In the genomic region with DNA sequence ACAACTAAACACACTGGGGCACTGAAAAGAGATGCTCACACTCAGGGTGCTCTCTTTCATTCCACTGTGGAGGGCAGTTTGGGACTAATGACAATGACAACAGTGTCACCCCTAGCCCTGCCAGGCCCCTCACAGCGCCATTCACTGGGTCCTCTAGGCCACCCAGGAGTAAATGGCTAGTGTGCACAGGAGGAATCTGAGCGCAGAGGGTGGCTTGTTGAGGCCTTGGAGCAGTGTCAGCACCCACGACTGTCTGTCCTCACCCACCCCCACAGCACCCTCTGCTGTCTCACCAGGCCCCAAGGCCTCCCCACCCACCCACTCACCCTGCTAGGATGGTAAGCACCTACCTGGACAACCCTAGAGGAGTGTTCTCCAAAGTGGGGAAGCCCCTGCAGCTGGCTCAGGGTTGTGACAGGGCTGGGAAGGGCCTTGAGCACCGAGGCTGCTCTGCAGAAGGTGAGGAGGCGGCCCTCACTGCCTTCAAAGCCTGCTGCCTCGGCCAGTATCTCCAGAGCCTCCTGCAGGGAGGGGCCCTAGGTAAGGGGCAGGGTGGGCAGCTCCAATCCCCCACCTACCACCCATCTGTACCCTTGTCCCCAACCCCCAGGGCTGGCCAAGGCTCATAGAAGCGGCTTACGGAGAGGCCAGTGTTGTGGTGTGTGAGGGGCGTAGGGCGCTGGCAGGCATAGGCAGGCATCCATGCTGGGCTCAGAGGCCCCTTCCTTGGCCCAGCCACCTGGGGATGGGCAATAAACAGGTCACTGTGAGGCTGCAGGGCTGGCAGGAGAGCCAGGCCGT, we compare ENCODE assay signal across 1 cellular context.
TF ChIP-seq lines count a peak whose summit lies in the region.

No MANE protein-coding gene starts in this region.

TF ChIP-seq in HEK293, 187 proteins besides CTCF, POLR2A, EP300 and RAD21 (continued from another document):
- TF ChIP-seq, protein P1, sequence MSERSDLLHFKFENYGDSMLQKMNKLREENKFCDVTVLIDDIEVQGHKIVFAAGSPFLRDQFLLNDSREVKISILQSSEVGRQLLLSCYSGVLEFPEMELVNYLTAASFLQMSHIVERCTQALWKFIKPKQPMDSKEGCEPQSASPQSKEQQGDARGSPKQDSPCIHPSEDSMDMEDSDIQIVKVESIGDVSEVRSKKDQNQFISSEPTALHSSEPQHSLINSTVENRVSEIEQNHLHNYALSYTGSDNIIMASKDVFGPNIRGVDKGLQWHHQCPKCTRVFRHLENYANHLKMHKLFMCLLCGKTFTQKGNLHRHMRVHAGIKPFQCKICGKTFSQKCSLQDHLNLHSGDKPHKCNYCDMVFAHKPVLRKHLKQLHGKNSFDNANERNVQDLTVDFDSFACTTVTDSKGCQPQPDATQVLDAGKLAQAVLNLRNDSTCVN (tag by site-specific recombination; optimal IDR thresholded peaks at IDR 0.05) = no peak
- TF ChIP-seq, protein P2, sequence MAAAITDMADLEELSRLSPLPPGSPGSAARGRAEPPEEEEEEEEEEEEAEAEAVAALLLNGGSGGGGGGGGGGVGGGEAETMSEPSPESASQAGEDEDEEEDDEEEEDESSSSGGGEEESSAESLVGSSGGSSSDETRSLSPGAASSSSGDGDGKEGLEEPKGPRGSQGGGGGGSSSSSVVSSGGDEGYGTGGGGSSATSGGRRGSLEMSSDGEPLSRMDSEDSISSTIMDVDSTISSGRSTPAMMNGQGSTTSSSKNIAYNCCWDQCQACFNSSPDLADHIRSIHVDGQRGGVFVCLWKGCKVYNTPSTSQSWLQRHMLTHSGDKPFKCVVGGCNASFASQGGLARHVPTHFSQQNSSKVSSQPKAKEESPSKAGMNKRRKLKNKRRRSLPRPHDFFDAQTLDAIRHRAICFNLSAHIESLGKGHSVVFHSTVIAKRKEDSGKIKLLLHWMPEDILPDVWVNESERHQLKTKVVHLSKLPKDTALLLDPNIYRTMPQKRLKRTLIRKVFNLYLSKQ (tag by site-specific recombination; IDR thresholded peaks at IDR 0.05; ENCODE audit: borderline replicate concordance) = no peak
- TF ChIP-seq BCL11A (tag by site-specific recombination; IDR thresholded peaks at IDR 0.05; ENCODE audit: low read depth) (no peak), ZSCAN23 (tag by site-specific recombination; IDR thresholded peaks at IDR 0.05) (no peak), SETDB1 (IDR thresholded peaks at IDR 0.05; ENCODE audit: insufficient read length, low read length) (no peak), ZFHX2 (tag by site-specific recombination; conservative IDR thresholded peaks at IDR 0.05) (0 out of 2 replicates have a peak, but pooled peaks have one; percentile 33), ZNF677 (tag by site-specific recombination; IDR thresholded peaks at IDR 0.05) (no peak), WT1 (tag by site-specific recombination; IDR thresholded peaks at IDR 0.05) (no peak)
- TF ChIP-seq, protein P3, sequence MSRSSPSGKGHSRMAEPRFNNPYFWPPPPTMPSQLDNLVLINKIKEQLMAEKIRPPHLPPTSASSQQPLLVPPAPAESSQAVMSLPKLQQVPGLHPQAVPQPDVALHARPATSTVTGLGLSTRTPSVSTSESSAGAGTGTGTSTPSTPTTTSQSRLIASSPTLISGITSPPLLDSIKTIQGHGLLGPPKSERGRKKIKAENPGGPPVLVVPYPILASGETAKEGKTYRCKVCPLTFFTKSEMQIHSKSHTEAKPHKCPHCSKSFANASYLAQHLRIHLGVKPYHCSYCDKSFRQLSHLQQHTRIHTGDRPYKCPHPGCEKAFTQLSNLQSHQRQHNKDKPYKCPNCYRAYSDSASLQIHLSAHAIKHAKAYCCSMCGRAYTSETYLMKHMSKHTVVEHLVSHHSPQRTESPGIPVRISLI (tag by site-specific recombination; IDR thresholded peaks at IDR 0.05) = no peak
